ENCODE assay signal across 6 cellular contexts in the genomic region with DNA sequence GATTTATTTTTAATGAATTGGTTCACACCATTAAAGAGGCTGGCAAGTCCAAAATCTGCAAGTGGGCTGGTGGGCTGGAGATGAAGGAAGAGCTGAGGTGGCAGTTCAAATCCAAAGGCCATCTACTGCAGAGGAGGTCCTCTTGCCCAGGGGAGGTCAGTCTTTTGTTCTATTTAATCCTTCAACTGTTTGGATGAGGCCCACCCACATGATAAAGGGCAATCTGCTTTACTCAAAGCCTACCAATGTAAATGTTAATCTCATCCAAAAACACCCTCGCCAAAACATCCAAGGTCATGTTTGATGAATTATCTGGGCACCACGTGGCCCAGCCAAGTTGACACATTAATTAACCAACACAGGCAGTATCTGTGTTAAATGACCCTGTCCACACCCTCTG.
"Had no signal": no experiment of that assay in that cellular context is flagged by ENCODE, and none has a peak within 500 bp of the region (broad histone marks: within the 10 kb centered on the region; RNA-seq: fewer than 3 reads in every experiment).

No MANE protein-coding gene starts in this region.

- H3K27ac ChIP-seq: HL-60, KMS-11 had no signal

- H3K9ac ChIP-seq: KMS-11 had no signal

- DNase-seq: IMR-90, KBM-7, KG1 had no signal

- FAIRE-seq: HTR-8/SVneo had no signal

- H3K4me2 ChIP-seq: KMS-11 had no signal
